18 cellular contexts compared by ENCODE assay signal in the genomic region with DNA sequence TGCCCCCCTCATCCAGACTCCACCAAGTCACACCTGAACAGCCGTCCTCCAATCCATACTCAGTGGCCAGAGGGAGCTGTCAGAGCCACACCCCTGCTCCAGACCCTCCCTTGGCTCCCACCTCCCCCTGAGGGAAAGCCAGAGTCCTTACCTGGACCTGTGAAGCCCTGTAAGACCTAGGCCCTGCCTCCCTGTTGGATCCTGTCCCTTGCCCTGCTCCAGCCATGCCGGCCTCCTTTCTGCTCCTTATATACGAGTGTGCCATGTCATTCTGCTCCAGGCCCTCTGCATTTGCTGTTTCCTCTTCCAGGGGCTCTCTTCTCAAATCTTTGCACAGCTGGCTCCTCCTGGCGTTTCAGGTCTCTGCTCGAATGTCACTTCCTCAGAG.
"Had no signal": no experiment of that assay in that cellular context is flagged by ENCODE, and none has a peak within 500 bp of the region (broad histone marks: within the 10 kb centered on the region; RNA-seq: fewer than 3 reads in every experiment).

No MANE protein-coding gene starts in this region.

- FAIRE-seq: endothelial cell of umbilical vein had no signal

- H3K4me3 ChIP-seq: body of pancreas, colonic mucosa, neural progenitor cell, thoracic aorta had no signal

- H3K27me3 ChIP-seq: body of pancreas, colonic mucosa had no signal

- H3K27ac ChIP-seq: body of pancreas, colonic mucosa, neural progenitor cell, thoracic aorta had no signal

- H3K9ac ChIP-seq: neural progenitor cell had no signal

- H3K4me1 ChIP-seq: colonic mucosa, neural progenitor cell had no signal

- H3K9me3 ChIP-seq: body of pancreas, colonic mucosa, thoracic aorta had no signal

- H3K36me3 ChIP-seq: colonic mucosa, neural progenitor cell, thoracic aorta had no signal

- ATAC-seq: activated CD8-positive, alpha-beta T cell treated with anti-CD3 and anti-CD28 coated beads, Interleukin-2, amount 10 ng/mL, durations not matched to agents 7 days and 5 days; body of pancreas; left ventricle myocardium superior had no signal

- H2AFZ ChIP-seq: neural progenitor cell had no signal

- DNase-seq: activated CD4-positive, alpha-beta T cell treated with anti-CD3 and anti-CD28 coated beads for 48 hours; activated CD8-positive, alpha-beta memory T cell treated with anti-CD3 and anti-CD28 coated beads, Interleukin-2, amount 50 U/mL, for 4 hours; activated CD8-positive, alpha-beta T cell treated with anti-CD3 and anti-CD28 coated beads, Interleukin-2, amount 10 ng/mL, durations not matched to agents 7 days and 5 days; activated gamma-delta T cell treated with Interleukin-2 at 50 U/mL for 16 hours; activated T-cell treated with anti-CD3 and anti-CD28 coated beads, Interleukin-2, amount 50 U/mL, for 48 hours; amniotic stem cell; body of pancreas; caudate nucleus; colonic mucosa; foreskin fibroblast; kidney glomerular epithelial cell; stimulated activated CD4-positive, alpha-beta T cell treated with anti-CD3 and anti-CD28 coated beads, Interleukin-12 subunit alpha, Interleukin-12 subunit beta, amount 100 ng/mL, for 4 hours; stimulated activated CD4-positive, alpha-beta T cell treated with anti-CD3 and anti-CD28 coated beads, Interleukin-2, amount 100 ng/mL, for 24 hours; T-helper 9 cell had no signal

- H3K4me2 ChIP-seq: neural progenitor cell had no signal
